In genomic region chr11:64060263-64060860, GRCh38 we compare ENCODE assay signal across 8 cellular contexts. TPM values are rescaled to one million over a fixed set of nuclear protein-coding genes. Genes with fewer than 3 reads are reported as not detected.
DNase-seq lines count a peak whose midpoint lies in the region; ATAC-seq and TF ChIP-seq lines count a peak whose summit lies in the region.

No MANE protein-coding gene starts in this region.

- H3K36me3 ChIP-seq in heart left ventricle (no peaks in the 10 kb centered on the region), brain microvascular endothelial cell (replicated peaks) (no peaks in the 10 kb centered on the region), upper lobe of right lung (no peaks in the 10 kb centered on the region)

- intact Hi-C loops in heart left ventricle (cut with DNase I) = no loop called here
- intact Hi-C loops in Right ventricle myocardium inferior (cut with DNase I) = no loop called here
- intact Hi-C loops in upper lobe of right lung (cut with DNase I) = no loop called here

- no peak for TF ChIP-seq POLR2A in heart left ventricle (IDR thresholded peaks at IDR 0.05)

- no peak for TF ChIP-seq CTCF in heart left ventricle (IDR thresholded peaks at IDR 0.05)
- TF ChIP-seq CTCF in brain microvascular endothelial cell (IDR thresholded peaks at IDR 0.05; ENCODE audit: low read depth, low read length, missing control alignments) = no peak
- no peak for TF ChIP-seq CTCF in upper lobe of right lung (IDR thresholded peaks at IDR 0.05)

- peaks cover 0 to 19% (median 0%) of the 10 kb centered on the region in 9 donors for H3K27me3 ChIP-seq in heart left ventricle
- peaks cover 2% of the 10 kb centered on the region for H3K27me3 ChIP-seq in brain microvascular endothelial cell (replicated peaks)
- peaks cover 18% of the 10 kb centered on the region for H3K27me3 ChIP-seq in mononuclear cell (ENCODE audit: insufficient read depth, low read length)
- peaks cover 10% of the 10 kb centered on the region for H3K27me3 ChIP-seq in upper lobe of right lung

- H3K4me3 ChIP-seq in heart left ventricle (peak overlapping the region in 11 of 12 donors; percentile 11 to 54 (median 38)), brain microvascular endothelial cell (ENCODE audit: low read depth, low read length) (peak overlapping the region; percentile 17), mononuclear cell (ENCODE audit: low read length) (peak overlapping the region; percentile 20), upper lobe of right lung (peak overlapping the region; percentile 40)

- no peaks in the 10 kb centered on the region for H3K9me3 ChIP-seq in heart left ventricle
- no peaks in the 10 kb centered on the region for H3K9me3 ChIP-seq in mononuclear cell (ENCODE audit: low read depth, low read length)
- H3K9me3 ChIP-seq in upper lobe of right lung = no peaks in the 10 kb centered on the region

- H3K4me1 ChIP-seq in heart left ventricle (peaks cover 2 to 57% (median 19%) of the 10 kb centered on the region in 12 donors), mononuclear cell (ENCODE audit: insufficient read depth, low read length) (peaks cover 14% of the 10 kb centered on the region), upper lobe of right lung (peaks cover 10% of the 10 kb centered on the region)

- in situ Hi-C loops in brain microvascular endothelial cell (cut with HindIII; ENCODE audit: low pct_ligation_motif_present, low sequenced_read_pairs) = no loop called here

- H3K27ac ChIP-seq in heart left ventricle (no peak overlapping the region), brain microvascular endothelial cell (no peak overlapping the region), upper lobe of right lung (no peak overlapping the region)

- ATAC-seq in heart left ventricle (no peak), Right ventricle myocardium inferior (no peak), upper lobe of right lung (no peak), GM21526 (IDR thresholded peaks at IDR 0.05; ENCODE audit: low FRiP score, unreplicated experiment) (no peak), GM21447 (IDR thresholded peaks at IDR 0.05; ENCODE audit: unreplicated experiment) (no peak)

- DNase-seq in heart left ventricle = no peak
- no peak for DNase-seq in Right ventricle myocardium inferior (ENCODE audit: missing footprints)
- DNase-seq in brain microvascular endothelial cell = no peak
- no peak for DNase-seq in upper lobe of right lung
- DNase-seq in NCI-H1436 treated with DMSO at 0.1 percent for 48 hours (lab: John Stamatoyannopoulos, UW) = no peak

- 30 to 33% (median 31%) methylated on average over 22 to 35 of the region's 35 CpGs for WGBS in heart left ventricle, 4 donors

RNA-seq across cellular contexts. Expression of gene FLRT1, which starts 24.6 kb away (rescaled TPM):
- total RNA-seq in heart left ventricle = 1 to 10 TPM in 1 of 9 donors, under 1 TPM in 8; 0.20 to 1.4 (median 0.37) TPM
- under 1 TPM; 0.22 to 0.46 TPM for polyA plus RNA-seq in heart left ventricle
- total RNA-seq in Right ventricle myocardium inferior = 0.57 TPM
- not detected for total RNA-seq in mononuclear cell
- total RNA-seq in upper lobe of right lung = not detected
